ENCODE assay signal across 22 cellular contexts in genomic region chr7:73968511-73968910, GRCh38. TPM values are rescaled to one million over a fixed set of nuclear protein-coding genes. Genes with fewer than 3 reads are reported as not detected.
"Had no signal": no experiment of that assay in that cellular context is flagged by ENCODE, and none has a peak within 500 bp of the region (broad histone marks: within the 10 kb centered on the region; RNA-seq: fewer than 3 reads in every experiment).

No MANE protein-coding gene starts in this region.

- H3K27ac Mint-ChIP-seq: activated CD4-positive, alpha-beta T cell treated with anti-CD3 and anti-CD28 coated beads, Interleukin-2, amount 10 ng/mL, durations not matched to agents 24 days and 14 days; activated CD8-positive, alpha-beta T cell treated with anti-CD3 and anti-CD28 coated beads, Interleukin-2, amount 10 ng/mL, durations not matched to agents 7 days and 5 days; activated naive CD4-positive, alpha-beta T cell treated with anti-CD3 and anti-CD28 coated beads, Interleukin-2, amount 50 U/mL, for 24 hours; natural killer cell had no signal

- ATAC-seq: activated CD8-positive, alpha-beta T cell treated with anti-CD3 and anti-CD28 coated beads, Interleukin-2, amount 10 ng/mL, durations not matched to agents 7 days and 5 days; effector memory CD8-positive, alpha-beta T cell; lower lobe of right lung; natural killer cell had no signal

- H3K36me3 ChIP-seq: adrenal gland, esophagus squamous epithelium, lower lobe of right lung, thyroid gland had no signal

- H3K27ac ChIP-seq: adrenal gland, esophagus squamous epithelium, lower lobe of right lung, thyroid gland had no signal

- H3K4me3 ChIP-seq: adrenal gland, esophagus squamous epithelium, lower lobe of right lung, thyroid gland had no signal

- H3K4me3 Mint-ChIP-seq: activated CD4-positive, alpha-beta T cell treated with anti-CD3 and anti-CD28 coated beads, Interleukin-2, amount 10 ng/mL, durations not matched to agents 24 days and 14 days; activated CD8-positive, alpha-beta T cell treated with anti-CD3 and anti-CD28 coated beads, Interleukin-2, amount 10 ng/mL, durations not matched to agents 7 days and 5 days; activated naive CD4-positive, alpha-beta T cell treated with anti-CD3 and anti-CD28 coated beads, Interleukin-2, amount 50 U/mL, for 24 hours; effector memory CD8-positive, alpha-beta T cell; natural killer cell had no signal

- H3K27me3 Mint-ChIP-seq: activated CD4-positive, alpha-beta T cell treated with anti-CD3 and anti-CD28 coated beads, Interleukin-2, amount 10 ng/mL, durations not matched to agents 24 days and 14 days had no signal

- DNase-seq: activated CD4-positive, alpha-beta T cell treated with anti-CD3 and anti-CD28 coated beads, Interleukin-2, amount 10 ng/mL, durations not matched to agents 24 days and 14 days; activated CD8-positive, alpha-beta memory T cell treated with anti-CD3 and anti-CD28 coated beads, Interleukin-2, amount 50 U/mL, for 4 hours; activated effector memory CD4-positive, alpha-beta T cell treated with anti-CD3 and anti-CD28 coated beads, Interleukin-2, amount 50 U/mL, for 16 hours; activated T-cell treated with anti-CD3 and anti-CD28 coated beads, Interleukin-2, amount 50 U/mL, for 48 hours; effector memory CD8-positive, alpha-beta T cell; esophagus squamous epithelium; glutamatergic neuron; hippocampal formation; islet precursor cell; lower lobe of right lung; natural killer cell; nucleus accumbens; retina; stimulated activated CD4-positive, alpha-beta T cell treated with anti-CD3 and anti-CD28 coated beads, Interleukin-12 subunit alpha, Interleukin-12 subunit beta, amount 100 ng/mL, for 4 hours; stimulated activated CD4-positive, alpha-beta T cell treated with anti-CD3 and anti-CD28 coated beads, Interleukin-1b, Interleukin-23, amount 100 ng/mL, for 48 hours; stimulated activated naive CD4-positive, alpha-beta T cell; T1000; thyroid gland had no signal

- H3K9me3 ChIP-seq: adrenal gland, thyroid gland had no signal

- H3K4me1 ChIP-seq: adrenal gland, lower lobe of right lung, thyroid gland had no signal

- H3K27me3 ChIP-seq: adrenal gland, thyroid gland had no signal

- H3K4me1 Mint-ChIP-seq: activated CD4-positive, alpha-beta T cell treated with anti-CD3 and anti-CD28 coated beads, Interleukin-2, amount 10 ng/mL, durations not matched to agents 24 days and 14 days; activated naive CD4-positive, alpha-beta T cell treated with anti-CD3 and anti-CD28 coated beads, Interleukin-2, amount 50 U/mL, for 24 hours had no signal

RNA-seq across cellular contexts. Expression of gene ELN, which starts 59.5 kb away (rescaled TPM):
- total RNA-seq: activated CD4-positive, alpha-beta T cell treated with anti-CD3 and anti-CD28 coated beads, Interleukin-2, amount 10 ng/mL, durations not matched to agents 24 days and 14 days; activated CD8-positive, alpha-beta T cell treated with anti-CD3 and anti-CD28 coated beads, Interleukin-2, amount 10 ng/mL, durations not matched to agents 7 days and 5 days; T-helper 1 cell treated with Interleukin-12 subunit alpha and Interleukin-12 subunit beta and Interleukin-4 antibody, amounts not matched to agents 30 ng/mL and 1 ng/mL, for 36 hours had no signal
